ENCODE assay signal across 8 cellular contexts in genomic region chr12:75505706-75506312, GRCh38. TPM values are rescaled to one million over a fixed set of nuclear protein-coding genes. Genes with fewer than 3 reads are reported as not detected.
A peak's percentile ranks its signal among the peaks of the same experiment; 100 is the strongest.
DNase-seq lines count a peak whose midpoint lies in the region; ATAC-seq and TF ChIP-seq lines count a peak whose summit lies in the region.

No MANE protein-coding gene starts in this region.

- no peak overlapping the region for H3K27ac ChIP-seq in liver (ENCODE audit: low read depth in 1 of 2, low read length in 2 of 2)

- no peaks in the 10 kb centered on the region for H3K9me3 Mint-ChIP-seq in activated T-helper 2 cell treated with anti-CD3 and anti-CD28 coated beads, Interferon-gamma antibody, Interleukin-2, Interleukin-4, amounts not matched to agents 10 μg/mL and 5 μg/mL and 100 μg/mL, durations not matched to agents 14 hours and 24 hours and 36 hours

- no peak overlapping the region for H3K4me3 Mint-ChIP-seq in activated T-helper 2 cell treated with anti-CD3 and anti-CD28 coated beads, Interferon-gamma antibody, Interleukin-2, Interleukin-4, amounts not matched to agents 10 μg/mL and 5 μg/mL and 100 μg/mL, durations not matched to agents 14 hours and 24 hours and 36 hours (ENCODE audit: low read depth)

- intact Hi-C loops in activated T-helper 2 cell treated with anti-CD3 and anti-CD28 coated beads, Interferon-gamma antibody, Interleukin-2, Interleukin-4, amounts not matched to agents 10 μg/mL and 5 μg/mL and 100 μg/mL, durations not matched to agents 14 hours and 24 hours and 36 hours (cut with micrococcal nuclease) = loop anchor here (1.0 kb wide), 1 partner anchor 172 kb away; the partner anchor contains the start of gene GLIPR1L1

- no peak overlapping the region for H3K9ac ChIP-seq in liver (ENCODE audit: low read depth in 1 of 2, low read length in 2 of 2)

- peaks cover 55% of the 10 kb centered on the region for H3K36me3 Mint-ChIP-seq in activated T-helper 2 cell treated with anti-CD3 and anti-CD28 coated beads, Interferon-gamma antibody, Interleukin-2, Interleukin-4, amounts not matched to agents 10 μg/mL and 5 μg/mL and 100 μg/mL, durations not matched to agents 14 hours and 24 hours and 36 hours (ENCODE audit: low read depth)

- no peaks in the 10 kb centered on the region for H3K27me3 ChIP-seq in liver (ENCODE audit: control insufficient read depth in 4 of 4, insufficient read depth in 4 of 4, low read length in 3 of 4)
- no peaks in the 10 kb centered on the region for H3K27me3 ChIP-seq in MG63

- peak; percentile 64 to 71 for TF ChIP-seq RAD21 in liver (IDR thresholded peaks at IDR 0.05)

- ATAC-seq in HG02678 (IDR thresholded peaks at IDR 0.05; ENCODE audit: unreplicated experiment) (peak; percentile 38), GM21528 (IDR thresholded peaks at IDR 0.05; ENCODE audit: low FRiP score, unreplicated experiment) (no peak), GM21825 (IDR thresholded peaks at IDR 0.05; ENCODE audit: unreplicated experiment) (no peak), GM21526 (IDR thresholded peaks at IDR 0.05; ENCODE audit: low FRiP score, unreplicated experiment) (no peak)

- peak; percentile 18 for DNase-seq in DMS53 treated with DMSO at 0.1 percent for 48 hours (lab: John Stamatoyannopoulos, UW; ENCODE audit: unreplicated experiment)
- DNase-seq in activated T-helper 2 cell treated with anti-CD3 and anti-CD28 coated beads, Interferon-gamma antibody, Interleukin-2, Interleukin-4, amounts not matched to agents 10 μg/mL and 5 μg/mL and 100 μg/mL, durations not matched to agents 14 hours and 24 hours and 36 hours (ENCODE audit: low spot score) = no peak
- no peak for DNase-seq in MG63

- H3K9me3 ChIP-seq in liver (ENCODE audit: control insufficient read depth in 4 of 4, low read length in 3 of 4) (no peaks in the 10 kb centered on the region), MG63 (no peaks in the 10 kb centered on the region)

- WGBS in liver = 58% methylated on average over 2 of the region's 2 CpGs

- no peak overlapping the region for H3K4me3 ChIP-seq in liver (ENCODE audit: low read depth in 1 of 3, low read length in 3 of 3)
- no peak overlapping the region for H3K4me3 ChIP-seq in MG63

- peak overlapping the region; percentile 38 for H3K27ac Mint-ChIP-seq in activated T-helper 2 cell treated with anti-CD3 and anti-CD28 coated beads, Interferon-gamma antibody, Interleukin-2, Interleukin-4, amounts not matched to agents 10 μg/mL and 5 μg/mL and 100 μg/mL, durations not matched to agents 14 hours and 24 hours and 36 hours

- H3K36me3 ChIP-seq in liver (ENCODE audit: control insufficient read depth in 4 of 4, insufficient read depth in 3 of 4, low read depth in 1 of 4, low read length in 3 of 4) = peaks cover 2 to 22% (median 18%) of the 10 kb centered on the region in 4 donors
- H3K36me3 ChIP-seq in MG63 = peaks cover 70% of the 10 kb centered on the region

- peak; percentile 49 for TF ChIP-seq CTCF in liver (IDR thresholded peaks at IDR 0.05; ENCODE audit: low read depth, low read length, missing input control)

- peaks cover 0 to 50% (median 45%) of the 10 kb centered on the region in 4 donors for H3K4me1 ChIP-seq in liver (ENCODE audit: control insufficient read depth in 4 of 4, insufficient read depth in 4 of 4, low read length in 3 of 4)

- H3K27me3 Mint-ChIP-seq in activated T-helper 2 cell treated with anti-CD3 and anti-CD28 coated beads, Interferon-gamma antibody, Interleukin-2, Interleukin-4, amounts not matched to agents 10 μg/mL and 5 μg/mL and 100 μg/mL, durations not matched to agents 14 hours and 24 hours and 36 hours (ENCODE audit: low read depth) = no peaks in the 10 kb centered on the region

- H3K4me1 Mint-ChIP-seq in activated T-helper 2 cell treated with anti-CD3 and anti-CD28 coated beads, Interferon-gamma antibody, Interleukin-2, Interleukin-4, amounts not matched to agents 10 μg/mL and 5 μg/mL and 100 μg/mL, durations not matched to agents 14 hours and 24 hours and 36 hours (ENCODE audit: low read depth) = peaks cover 28% of the 10 kb centered on the region

TF ChIP-seq in liver, 16 proteins besides CTCF, POLR2A, EP300 and RAD21:
- TF ChIP-seq EGR1 (IDR thresholded peaks at IDR 0.05; ENCODE audit: low read depth in 2 of 2) = no peak
- no peak for TF ChIP-seq RXRA (IDR thresholded peaks at IDR 0.05)
- no peak for TF ChIP-seq HNF4A (conservative IDR thresholded peaks at IDR 0.05)
- TF ChIP-seq SP1 (IDR thresholded peaks at IDR 0.05) = no peak
- no peak for TF ChIP-seq YY1 (IDR thresholded peaks at IDR 0.05)

RNA-seq across cellular contexts. Expression of gene KRR1, which starts 5.6 kb away (rescaled TPM):
- 114 and 119 TPM in 2 replicates for total RNA-seq in activated T-helper 2 cell treated with anti-CD3 and anti-CD28 coated beads, Interferon-gamma antibody, Interleukin-2, Interleukin-4, amounts not matched to agents 10 μg/mL and 5 μg/mL and 100 μg/mL, durations not matched to agents 14 hours and 24 hours and 36 hours
- total RNA-seq in liver = 10 to 100 TPM in 1 of 2 donors, 1 to 10 TPM in 1; 9.9 to 19.8 TPM
- 10 to 100 TPM; 10.5 to 19.3 TPM for polyA plus RNA-seq in liver
- total RNA-seq in MG63 (2014; rRNA removed; shearing (Covaris generic); ENCODE audit: low replicate concordance) = 30.3 and 40.2 TPM in 2 replicates

RNA-seq across cellular contexts. Expression of gene GLIPR1, which starts 25.3 kb away (rescaled TPM):
- total RNA-seq in activated T-helper 2 cell treated with anti-CD3 and anti-CD28 coated beads, Interferon-gamma antibody, Interleukin-2, Interleukin-4, amounts not matched to agents 10 μg/mL and 5 μg/mL and 100 μg/mL, durations not matched to agents 14 hours and 24 hours and 36 hours = 7.4 and 7.6 TPM in 2 replicates
- total RNA-seq in liver = 1 to 10 TPM; 4.8 to 8.2 TPM
- 1 to 10 TPM; 3.0 to 4.6 TPM for polyA plus RNA-seq in liver
- 99.6 and 103 TPM in 2 replicates for total RNA-seq in MG63 (2014; rRNA removed; shearing (Covaris generic); ENCODE audit: low replicate concordance)

Comparison
In these comparisons a context has a peak if more than half of its experiments do, and no peak if none do; other contexts are left out.
1. RNA of gene GLIPR1, which starts 25.3 kb away (total RNA-seq): 99.6 to 103 TPM in MG63; 4.8 to 8.2 TPM in liver and 7.4 to 7.6 TPM in activated T-helper 2 cell treated with anti-CD3 and anti-CD28 coated beads, Interferon-gamma antibody, Interleukin-2, Interleukin-4, amounts not matched to agents 10 μg/mL and 5 μg/mL and 100 μg/mL, durations not matched to agents 14 hours and 24 hours and 36 hours; every median in the first group is over 10 times any median in the second.